ENCODE assay signal across 2 cellular contexts in the genomic region with DNA sequence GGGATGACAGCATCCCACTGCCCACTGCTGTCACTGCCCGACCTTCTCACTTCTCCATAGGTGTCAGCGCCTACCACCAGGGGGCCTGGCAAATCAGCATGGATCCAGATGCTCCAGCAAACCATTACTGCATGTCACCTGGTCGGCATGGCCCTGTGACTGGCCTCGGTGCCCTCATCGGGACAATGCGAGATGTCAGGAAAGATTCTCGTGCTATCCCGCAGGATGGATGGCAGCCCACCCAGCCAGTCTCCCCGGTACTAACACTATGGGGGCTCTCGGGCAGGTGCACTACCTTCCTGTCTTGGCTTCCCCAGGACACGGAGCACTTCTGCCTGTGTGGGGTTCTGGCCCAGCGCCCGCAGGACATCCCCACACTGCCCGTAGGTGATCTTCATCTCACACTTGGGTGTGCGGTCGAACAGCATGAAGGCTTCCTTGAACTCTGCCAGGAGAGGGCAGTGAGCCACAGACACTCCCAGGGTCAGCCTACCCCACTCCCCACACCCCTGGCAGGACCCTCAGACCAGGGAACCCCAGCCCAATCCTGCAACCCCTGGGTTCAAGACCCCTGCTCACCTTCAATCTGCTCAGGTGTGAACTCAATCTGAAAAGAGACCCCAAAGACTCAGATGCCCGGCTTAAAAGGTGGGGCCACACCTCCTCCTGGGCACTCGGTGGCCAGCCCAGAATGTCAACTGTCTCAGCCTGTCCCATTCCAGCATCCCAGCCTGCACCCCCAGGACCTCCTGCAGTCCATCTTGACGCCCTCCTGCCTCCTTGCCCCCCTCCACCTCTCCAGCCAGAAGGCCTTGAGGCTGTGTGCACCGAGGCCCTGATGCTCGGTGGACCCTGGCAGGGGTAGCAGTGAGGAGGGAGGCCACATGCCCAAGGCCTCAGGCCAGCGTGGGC.
TF ChIP-seq lines count a peak whose summit lies in the region.

No MANE protein-coding gene starts in this region.

TF ChIP-seq in Ishikawa, 13 proteins besides CTCF, POLR2A, EP300 and RAD21:
- TF ChIP-seq TEAD4 (IDR thresholded peaks at IDR 0.05) (no peak), TCF12 (IDR thresholded peaks at IDR 0.05; ENCODE audit: low read depth) (no peak), CREB1 (IDR thresholded peaks at IDR 0.05; ENCODE audit: low read depth) (no peak)
TF ChIP-seq in Ishikawa: peak in this region for 0.

TF ChIP-seq in GM12878, 131 proteins besides CTCF, POLR2A, EP300 and RAD21:
- TF ChIP-seq SMC3 (IDR thresholded peaks at IDR 0.05; ENCODE audit: borderline replicate concordance, low read length) (peak; percentile 25), NFXL1 (IDR thresholded peaks at IDR 0.05; ENCODE audit: borderline replicate concordance) (no peak)
TF ChIP-seq in GM12878: peak in this region for 1.
